In genomic region chr4:54176202-54176601, GRCh38 we compare ENCODE assay signal across 1 cellular context.
TF ChIP-seq lines count a peak whose summit lies in the region.

No MANE protein-coding gene starts in this region.

TF ChIP-seq in HepG2, 621 proteins besides CTCF, POLR2A, EP300 and RAD21:
- no peak for TF ChIP-seq FOXP4 (CRISPR knock-in tag; IDR thresholded peaks at IDR 0.05)
- TF ChIP-seq HNF4A (CRISPR knock-in tag; IDR thresholded peaks at IDR 0.05): peak; percentile 47; the same call in 1 of the 2 replicates
